In the genomic region with DNA sequence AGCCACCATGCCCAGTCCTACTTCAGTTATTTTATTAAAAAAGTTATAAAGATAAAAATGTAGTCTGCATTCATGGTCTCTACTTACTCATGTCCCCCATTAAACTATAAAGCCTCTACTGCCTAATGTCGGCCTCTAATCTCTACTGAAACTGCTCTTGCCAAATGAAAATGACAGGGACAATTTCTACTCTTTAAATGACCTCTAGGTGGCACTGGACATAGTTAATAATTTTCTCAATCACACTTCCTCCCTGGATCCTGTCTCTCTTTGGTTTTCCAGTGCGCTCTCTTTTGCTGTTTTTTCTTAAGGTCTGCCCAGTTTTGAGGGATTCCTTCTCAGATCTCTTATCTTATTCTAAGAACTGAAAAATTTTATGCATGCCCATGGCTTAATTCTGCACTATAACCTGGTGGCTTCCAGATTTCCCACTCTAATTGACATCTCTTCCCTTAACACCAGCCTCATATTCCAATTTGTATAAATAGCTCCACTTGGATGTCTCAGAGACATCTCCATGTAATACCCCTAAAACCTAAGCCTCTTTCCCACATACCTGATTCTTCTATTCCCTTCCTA, we compare ENCODE assay signal across 8 cellular contexts. TPM values are rescaled to one million over a fixed set of nuclear protein-coding genes. Genes with fewer than 3 reads are reported as not detected.
DNase-seq lines count a peak whose midpoint lies in the region; ATAC-seq and TF ChIP-seq lines count a peak whose summit lies in the region.

No MANE protein-coding gene starts in this region.

- DNase-seq in ACHN (peak; percentile 65), NCI-H1092 treated with DMSO at 0.1 percent for 48 hours (lab: John Stamatoyannopoulos, UW) (peak; percentile 37), activated B cell treated with CpG ODN at 0.5 μM for 24 hours (no peak), kidney epithelial cell (ENCODE audit: low read depth) (no peak), amniotic stem cell (lab: John Stamatoyannopoulos, UW) (no peak)
- DNase-seq in activated CD8-positive, alpha-beta memory T cell treated with anti-CD3 and anti-CD28 coated beads, Interleukin-2, amount 50 U/mL, for 48 hours: no peak

- no peaks in the 10 kb centered on the region for H3K9me3 Mint-ChIP-seq in activated B cell treated with CpG ODN at 0.5 μM for 24 hours

- peaks cover 17% of the 10 kb centered on the region for H3K27me3 Mint-ChIP-seq in activated B cell treated with CpG ODN at 0.5 μM for 24 hours

- POLR2A ChIA-PET in activated B cell treated with CpG ODN at 0.5 μM for 24 hours (lab: Charles Lee): no interaction called here

- intact Hi-C loops in activated B cell treated with CpG ODN at 0.5 μM for 24 hours (cut with micrococcal nuclease): loop anchor here (1.0 kb wide), 1 partner anchor 54 kb away; the partner anchor contains the start of gene MTMR6

- no peaks in the 10 kb centered on the region for H3K36me3 Mint-ChIP-seq in activated B cell treated with CpG ODN at 0.5 μM for 24 hours (ENCODE audit: low read depth)

- H3K36me3 ChIP-seq in kidney epithelial cell (ENCODE audit: control insufficient read depth, insufficient read depth, low read length): no peaks in the 10 kb centered on the region

- no peak overlapping the region for H3K4me3 ChIP-seq in kidney epithelial cell (ENCODE audit: low read depth, low read length)

- no peak overlapping the region for H3K27ac Mint-ChIP-seq in activated B cell treated with CpG ODN at 0.5 μM for 24 hours

- TF ChIP-seq CTCF in GM12872 (IDR thresholded peaks at IDR 0.05; ENCODE audit: insufficient read depth, low read depth, low read length): peak; percentile 53
- TF ChIP-seq CTCF in activated B cell treated with CpG ODN at 0.5 μM for 24 hours (IDR thresholded peaks at IDR 0.05): no peak
- TF ChIP-seq CTCF in kidney epithelial cell (IDR thresholded peaks at IDR 0.05; ENCODE audit: insufficient read depth, low read length, poor library complexity, severe bottlenecking): peak; percentile 50

- CTCF ChIA-PET in activated B cell treated with CpG ODN at 0.5 μM for 24 hours (lab: Charles Lee): interaction anchor here (1.2 to 1.5 kb wide), 3 partner anchors 10 to 142 kb away, joined by 3 to 12 read pairs (median 4); no protein-coding TSS in a partner anchor

- H3K4me1 Mint-ChIP-seq in activated B cell treated with CpG ODN at 0.5 μM for 24 hours: peaks cover 19% of the 10 kb centered on the region

- no peaks in the 10 kb centered on the region for H3K27me3 ChIP-seq in kidney epithelial cell (ENCODE audit: control insufficient read depth, insufficient read depth, low read length)

- in situ Hi-C loops in ACHN (cut with HindIII; ENCODE audit: low pct_ligation_motif_present, low pct_unique_long_range_greater_than_20kb, low sequenced_read_pairs): no loop called here

- no peak overlapping the region for H3K4me3 Mint-ChIP-seq in activated B cell treated with CpG ODN at 0.5 μM for 24 hours

- ATAC-seq in activated B cell treated with CpG ODN at 0.5 μM for 24 hours (ENCODE audit: low read depth) (peak; percentile 54), HG03439 (IDR thresholded peaks at IDR 0.05; ENCODE audit: unreplicated experiment) (no peak)

RNA-seq across cellular contexts. Expression of gene MTMR6, which starts 54.3 kb away (rescaled TPM):
- total RNA-seq in activated B cell treated with CpG ODN at 0.5 μM for 24 hours (18.3 and 19.8 TPM in 2 replicates), kidney epithelial cell (25.7 and 27.6 TPM in 2 replicates)

Comparison
In these comparisons a context has a peak if more than half of its experiments do, and no peak if none do; other contexts are left out.
1. DNase-seq: peak in ACHN (single experiment) and NCI-H1092 treated with DMSO at 0.1 percent for 48 hours (single experiment); none in activated B cell treated with CpG ODN at 0.5 μM for 24 hours (single experiment), kidney epithelial cell (single experiment), activated CD8-positive, alpha-beta memory T cell treated with anti-CD3 and anti-CD28 coated beads, Interleukin-2, amount 50 U/mL, for 48 hours (single experiment) and amniotic stem cell (single experiment).